36 cellular contexts compared by ENCODE assay signal in the genomic region with DNA sequence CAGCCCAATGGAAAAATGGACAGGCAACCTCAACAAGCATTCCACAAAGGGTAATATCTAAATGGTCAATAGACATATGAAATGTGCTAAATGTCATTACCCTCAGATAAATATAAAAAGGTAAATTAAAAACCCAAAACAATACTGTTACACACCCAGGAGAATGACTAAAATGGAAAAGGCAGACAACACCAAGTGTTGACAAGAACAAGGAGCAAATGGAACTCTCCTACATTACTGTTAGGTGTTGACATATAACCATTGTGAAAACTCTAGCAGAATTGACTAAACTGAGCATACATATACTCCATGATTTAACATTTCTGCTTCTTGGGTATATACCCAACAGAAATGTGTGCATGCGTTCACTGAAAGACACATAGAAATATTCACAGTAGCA. TPM values are rescaled to one million over a fixed set of nuclear protein-coding genes. Genes with fewer than 3 reads are reported as not detected.
"Had no signal": no experiment of that assay in that cellular context is flagged by ENCODE, and none has a peak within 500 bp of the region (broad histone marks: within the 10 kb centered on the region; RNA-seq: fewer than 3 reads in every experiment).

No MANE protein-coding gene starts in this region.

- DNase-seq: Karpas-422, Kasumi-1, MG63, MM.1S, MV-4-11, NCI-H1048, NCI-H1092, NCI-H1092 treated with DMSO at 0.1 percent for 48 hours, NCI-H1105, NCI-H1105 treated with DMSO at 0.1 percent for 48 hours, NCI-H1417, NCI-H1417 treated with DMSO at 0.1 percent for 48 hours, NCI-H1436, NCI-H1436 treated with DMSO at 0.1 percent for 48 hours, NCI-H146, NCI-H1694, NCI-H1694 treated with DMSO at 0.1 percent for 48 hours, NCI-H187, NCI-H187 treated with DMSO at 0.1 percent for 48 hours, NCI-H1930, NCI-H2029, NCI-H2029 treated with DMSO at 0.1 percent for 48 hours, NCI-H2081, NCI-H2081 treated with DMSO at 0.1 percent for 48 hours, NCI-H2107, NCI-H2171, NCI-H2171 treated with DMSO at 0.1 percent for 48 hours, NCI-H2227 treated with DMSO at 0.1 percent for 48 hours, NCI-H226, NCI-H345, NCI-H446, NCI-H446 treated with DMSO at 0.1 percent for 48 hours, NCI-H510A, NCI-H510A treated with DMSO at 0.1 percent for 48 hours had no signal

- H3K4me3 ChIP-seq: MG63 had no signal

- H3K36me3 ChIP-seq: MG63 had no signal

- H3K9me3 ChIP-seq: MG63 had no signal

RNA-seq across cellular contexts. Expression of a gene that starts 25.3 kb away (rescaled TPM):
- total RNA-seq: LHCN-M2, M059J had no signal
